In the genomic region with DNA sequence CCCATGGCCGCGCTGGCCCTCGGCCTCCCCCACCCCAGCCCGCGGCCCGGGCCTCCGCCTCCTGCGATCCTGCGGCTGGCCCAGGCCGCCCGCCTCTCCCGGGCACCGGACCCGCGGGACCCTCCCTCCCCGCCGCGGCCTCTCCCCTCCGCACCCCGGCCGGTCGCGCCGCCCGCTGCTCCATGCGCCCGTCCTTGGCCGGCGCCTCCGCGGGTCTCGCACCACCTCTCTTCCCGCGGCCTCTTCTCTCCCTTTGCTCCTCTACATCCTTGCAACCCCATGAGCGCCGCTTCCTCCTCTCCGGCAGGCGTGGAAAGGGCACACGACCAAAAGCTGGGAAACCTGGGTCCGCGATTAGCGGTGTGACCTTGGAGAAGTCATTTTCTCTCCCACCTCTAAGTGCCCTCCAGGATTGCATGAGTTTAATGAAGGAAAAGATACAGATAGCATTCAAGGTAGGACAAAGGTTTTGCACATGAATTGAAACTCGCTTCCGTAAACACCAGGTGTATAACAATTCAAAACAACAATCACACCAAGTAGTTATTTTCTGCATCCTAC, we compare ENCODE assay signal across 1 cellular context.
TF ChIP-seq lines count a peak whose summit lies in the region.

No MANE protein-coding gene starts in this region.

TF ChIP-seq in HEK293, 187 proteins besides CTCF, POLR2A, EP300 and RAD21 (continued from another document):
- TF ChIP-seq, protein P1, sequence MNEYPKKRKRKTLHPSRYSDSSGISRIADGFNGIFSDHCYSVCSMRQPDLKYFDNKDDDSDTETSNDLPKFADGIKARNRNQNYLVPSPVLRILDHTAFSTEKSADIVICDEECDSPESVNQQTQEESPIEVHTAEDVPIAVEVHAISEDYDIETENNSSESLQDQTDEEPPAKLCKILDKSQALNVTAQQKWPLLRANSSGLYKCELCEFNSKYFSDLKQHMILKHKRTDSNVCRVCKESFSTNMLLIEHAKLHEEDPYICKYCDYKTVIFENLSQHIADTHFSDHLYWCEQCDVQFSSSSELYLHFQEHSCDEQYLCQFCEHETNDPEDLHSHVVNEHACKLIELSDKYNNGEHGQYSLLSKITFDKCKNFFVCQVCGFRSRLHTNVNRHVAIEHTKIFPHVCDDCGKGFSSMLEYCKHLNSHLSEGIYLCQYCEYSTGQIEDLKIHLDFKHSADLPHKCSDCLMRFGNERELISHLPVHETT (tag by site-specific recombination; IDR thresholded peaks at IDR 0.05) = 0 out of 2 replicates have a peak, but pooled peaks have one; percentile 28
- TF ChIP-seq HOXA7 (CRISPR knock-in tag; IDR thresholded peaks at IDR 0.05; ENCODE audit: borderline replicate concordance) = no peak
- TF ChIP-seq ZNF610 (tag by site-specific recombination; IDR thresholded peaks at IDR 0.05; ENCODE audit: borderline replicate concordance) = peak; percentile 23; the same call in 1 of the 2 replicates
- TF ChIP-seq ZSCAN30 (tag by site-specific recombination; IDR thresholded peaks at IDR 0.05) = peak; percentile 38; the same call in 1 of the 2 replicates
- peak; percentile 89 for TF ChIP-seq ZNF335 (tag by site-specific recombination; conservative IDR thresholded peaks at IDR 0.05)
- peak; percentile 17; the same call in 1 of the 2 replicates for TF ChIP-seq WT1 (tag by site-specific recombination; IDR thresholded peaks at IDR 0.05)
- TF ChIP-seq ZNF596 (tag by site-specific recombination; IDR thresholded peaks at IDR 0.05) = 0 out of 2 replicates have a peak, but pooled peaks have one; percentile 7
- TF ChIP-seq, protein P2, sequence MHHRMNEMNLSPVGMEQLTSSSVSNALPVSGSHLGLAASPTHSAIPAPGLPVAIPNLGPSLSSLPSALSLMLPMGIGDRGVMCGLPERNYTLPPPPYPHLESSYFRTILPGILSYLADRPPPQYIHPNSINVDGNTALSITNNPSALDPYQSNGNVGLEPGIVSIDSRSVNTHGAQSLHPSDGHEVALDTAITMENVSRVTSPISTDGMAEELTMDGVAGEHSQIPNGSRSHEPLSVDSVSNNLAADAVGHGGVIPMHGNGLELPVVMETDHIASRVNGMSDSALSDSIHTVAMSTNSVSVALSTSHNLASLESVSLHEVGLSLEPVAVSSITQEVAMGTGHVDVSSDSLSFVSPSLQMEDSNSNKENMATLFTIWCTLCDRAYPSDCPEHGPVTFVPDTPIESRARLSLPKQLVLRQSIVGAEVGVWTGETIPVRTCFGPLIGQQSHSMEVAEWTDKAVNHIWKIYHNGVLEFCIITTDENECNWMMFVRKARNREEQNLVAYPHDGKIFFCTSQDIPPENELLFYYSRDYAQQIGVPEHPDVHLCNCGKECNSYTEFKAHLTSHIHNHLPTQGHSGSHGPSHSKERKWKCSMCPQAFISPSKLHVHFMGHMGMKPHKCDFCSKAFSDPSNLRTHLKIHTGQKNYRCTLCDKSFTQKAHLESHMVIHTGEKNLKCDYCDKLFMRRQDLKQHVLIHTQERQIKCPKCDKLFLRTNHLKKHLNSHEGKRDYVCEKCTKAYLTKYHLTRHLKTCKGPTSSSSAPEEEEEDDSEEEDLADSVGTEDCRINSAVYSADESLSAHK (tag by site-specific recombination; IDR thresholded peaks at IDR 0.05) = no peak; the same call in 1 of the 2 replicates
- TF ChIP-seq, protein P3, sequence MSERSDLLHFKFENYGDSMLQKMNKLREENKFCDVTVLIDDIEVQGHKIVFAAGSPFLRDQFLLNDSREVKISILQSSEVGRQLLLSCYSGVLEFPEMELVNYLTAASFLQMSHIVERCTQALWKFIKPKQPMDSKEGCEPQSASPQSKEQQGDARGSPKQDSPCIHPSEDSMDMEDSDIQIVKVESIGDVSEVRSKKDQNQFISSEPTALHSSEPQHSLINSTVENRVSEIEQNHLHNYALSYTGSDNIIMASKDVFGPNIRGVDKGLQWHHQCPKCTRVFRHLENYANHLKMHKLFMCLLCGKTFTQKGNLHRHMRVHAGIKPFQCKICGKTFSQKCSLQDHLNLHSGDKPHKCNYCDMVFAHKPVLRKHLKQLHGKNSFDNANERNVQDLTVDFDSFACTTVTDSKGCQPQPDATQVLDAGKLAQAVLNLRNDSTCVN (tag by site-specific recombination; optimal IDR thresholded peaks at IDR 0.05) = peak; percentile 55
- TF ChIP-seq ZNF561 (tag by site-specific recombination; IDR thresholded peaks at IDR 0.05; ENCODE audit: borderline replicate concordance) = peak; percentile 20; the same call in 1 of the 2 replicates
- TF ChIP-seq, protein P4, sequence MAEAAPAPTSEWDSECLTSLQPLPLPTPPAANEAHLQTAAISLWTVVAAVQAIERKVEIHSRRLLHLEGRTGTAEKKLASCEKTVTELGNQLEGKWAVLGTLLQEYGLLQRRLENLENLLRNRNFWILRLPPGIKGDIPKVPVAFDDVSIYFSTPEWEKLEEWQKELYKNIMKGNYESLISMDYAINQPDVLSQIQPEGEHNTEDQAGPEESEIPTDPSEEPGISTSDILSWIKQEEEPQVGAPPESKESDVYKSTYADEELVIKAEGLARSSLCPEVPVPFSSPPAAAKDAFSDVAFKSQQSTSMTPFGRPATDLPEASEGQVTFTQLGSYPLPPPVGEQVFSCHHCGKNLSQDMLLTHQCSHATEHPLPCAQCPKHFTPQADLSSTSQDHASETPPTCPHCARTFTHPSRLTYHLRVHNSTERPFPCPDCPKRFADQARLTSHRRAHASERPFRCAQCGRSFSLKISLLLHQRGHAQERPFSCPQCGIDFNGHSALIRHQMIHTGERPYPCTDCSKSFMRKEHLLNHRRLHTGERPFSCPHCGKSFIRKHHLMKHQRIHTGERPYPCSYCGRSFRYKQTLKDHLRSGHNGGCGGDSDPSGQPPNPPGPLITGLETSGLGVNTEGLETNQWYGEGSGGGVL (tag by site-specific recombination; IDR thresholded peaks at IDR 0.05) = no peak
- TF ChIP-seq ZNF366 (tag by site-specific recombination; conservative IDR thresholded peaks at IDR 0.05) = peak; percentile 53; the same call in 1 of the 2 replicates
- TF ChIP-seq ZNF670 (tag by site-specific recombination; IDR thresholded peaks at IDR 0.05; ENCODE audit: low read depth) = no peak
- peak; percentile 67; the same call in 1 of the 2 replicates for TF ChIP-seq KLF8 (tag by site-specific recombination; IDR thresholded peaks at IDR 0.05)
- TF ChIP-seq, protein P5, sequence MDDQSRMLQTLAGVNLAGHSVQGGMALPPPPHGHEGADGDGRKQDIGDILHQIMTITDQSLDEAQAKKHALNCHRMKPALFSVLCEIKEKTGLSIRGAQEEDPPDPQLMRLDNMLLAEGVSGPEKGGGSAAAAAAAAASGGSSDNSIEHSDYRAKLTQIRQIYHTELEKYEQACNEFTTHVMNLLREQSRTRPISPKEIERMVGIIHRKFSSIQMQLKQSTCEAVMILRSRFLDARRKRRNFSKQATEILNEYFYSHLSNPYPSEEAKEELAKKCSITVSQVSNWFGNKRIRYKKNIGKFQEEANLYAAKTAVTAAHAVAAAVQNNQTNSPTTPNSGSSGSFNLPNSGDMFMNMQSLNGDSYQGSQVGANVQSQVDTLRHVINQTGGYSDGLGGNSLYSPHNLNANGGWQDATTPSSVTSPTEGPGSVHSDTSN (CRISPR knock-in tag; IDR thresholded peaks at IDR 0.05) = no peak
- TF ChIP-seq ZNF423 (tag by site-specific recombination; IDR thresholded peaks at IDR 0.05) = 0 out of 2 replicates have a peak, but pooled peaks have one; percentile 36
- no peak for TF ChIP-seq BCL11A (tag by site-specific recombination; IDR thresholded peaks at IDR 0.05; ENCODE audit: low read depth)
- no peak for TF ChIP-seq ZNF23 (tag by site-specific recombination; IDR thresholded peaks at IDR 0.05; ENCODE audit: borderline replicate concordance)
- 0 out of 2 replicates have a peak, but pooled peaks have one; percentile 12 for TF ChIP-seq ZNF341 (tag by site-specific recombination; IDR thresholded peaks at IDR 0.05; ENCODE audit: low read depth)
- TF ChIP-seq, protein P6, sequence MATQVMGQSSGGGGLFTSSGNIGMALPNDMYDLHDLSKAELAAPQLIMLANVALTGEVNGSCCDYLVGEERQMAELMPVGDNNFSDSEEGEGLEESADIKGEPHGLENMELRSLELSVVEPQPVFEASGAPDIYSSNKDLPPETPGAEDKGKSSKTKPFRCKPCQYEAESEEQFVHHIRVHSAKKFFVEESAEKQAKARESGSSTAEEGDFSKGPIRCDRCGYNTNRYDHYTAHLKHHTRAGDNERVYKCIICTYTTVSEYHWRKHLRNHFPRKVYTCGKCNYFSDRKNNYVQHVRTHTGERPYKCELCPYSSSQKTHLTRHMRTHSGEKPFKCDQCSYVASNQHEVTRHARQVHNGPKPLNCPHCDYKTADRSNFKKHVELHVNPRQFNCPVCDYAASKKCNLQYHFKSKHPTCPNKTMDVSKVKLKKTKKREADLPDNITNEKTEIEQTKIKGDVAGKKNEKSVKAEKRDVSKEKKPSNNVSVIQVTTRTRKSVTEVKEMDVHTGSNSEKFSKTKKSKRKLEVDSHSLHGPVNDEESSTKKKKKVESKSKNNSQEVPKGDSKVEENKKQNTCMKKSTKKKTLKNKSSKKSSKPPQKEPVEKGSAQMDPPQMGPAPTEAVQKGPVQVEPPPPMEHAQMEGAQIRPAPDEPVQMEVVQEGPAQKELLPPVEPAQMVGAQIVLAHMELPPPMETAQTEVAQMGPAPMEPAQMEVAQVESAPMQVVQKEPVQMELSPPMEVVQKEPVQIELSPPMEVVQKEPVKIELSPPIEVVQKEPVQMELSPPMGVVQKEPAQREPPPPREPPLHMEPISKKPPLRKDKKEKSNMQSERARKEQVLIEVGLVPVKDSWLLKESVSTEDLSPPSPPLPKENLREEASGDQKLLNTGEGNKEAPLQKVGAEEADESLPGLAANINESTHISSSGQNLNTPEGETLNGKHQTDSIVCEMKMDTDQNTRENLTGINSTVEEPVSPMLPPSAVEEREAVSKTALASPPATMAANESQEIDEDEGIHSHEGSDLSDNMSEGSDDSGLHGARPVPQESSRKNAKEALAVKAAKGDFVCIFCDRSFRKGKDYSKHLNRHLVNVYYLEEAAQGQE (tag by site-specific recombination; IDR thresholded peaks at IDR 0.05) = 0 out of 2 replicates have a peak, but pooled peaks have one; percentile 26
- no peak for TF ChIP-seq ZNF626 (tag by site-specific recombination; IDR thresholded peaks at IDR 0.05)
